In the genomic region with DNA sequence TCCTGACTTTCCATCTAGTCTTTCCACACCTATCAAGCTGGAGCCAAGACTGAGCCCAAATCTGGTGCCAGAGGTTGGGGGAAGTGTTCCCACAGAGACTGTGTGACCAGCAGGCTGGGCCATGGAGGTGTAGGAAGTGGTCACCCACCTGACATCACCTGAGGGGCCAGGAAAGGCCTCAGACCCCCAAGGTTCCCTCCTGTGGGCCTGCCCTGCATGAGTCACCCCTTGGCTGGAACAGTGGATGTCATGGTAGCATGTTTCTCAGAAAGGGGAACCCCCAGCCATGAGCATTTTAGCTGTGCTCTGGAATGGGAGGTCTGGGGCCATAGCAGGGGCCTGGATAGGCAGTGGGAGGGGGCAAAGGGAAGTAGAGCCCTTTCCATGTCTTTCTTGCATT, we compare ENCODE assay signal across 20 cellular contexts. TPM values are rescaled to one million over a fixed set of nuclear protein-coding genes. Genes with fewer than 3 reads are reported as not detected.
DNase-seq lines count a peak whose midpoint lies in the region; ATAC-seq and TF ChIP-seq lines count a peak whose summit lies in the region.
"Had no signal": no experiment of that assay in that cellular context is flagged by ENCODE, and none has a peak within 500 bp of the region (broad histone marks: within the 10 kb centered on the region; RNA-seq: fewer than 3 reads in every experiment).

No MANE protein-coding gene starts in this region.

- peak overlapping the region; percentile 44 for H3K4me3 Mint-ChIP-seq in activated CD4-positive, alpha-beta T cell treated with anti-CD3 and anti-CD28 coated beads, Interleukin-2, amount 10 ng/mL, durations not matched to agents 24 days and 14 days
- H3K4me3 Mint-ChIP-seq in memory B cell: no peak overlapping the region
- H3K4me3 Mint-ChIP-seq: CD8-positive, alpha-beta T cell had no signal

- H3K36me3 ChIP-seq in GM23248 (ENCODE audit: low read depth) (no peaks in the 10 kb centered on the region), smooth muscle cell (ENCODE audit: low read depth) (no peaks in the 10 kb centered on the region)
- H3K36me3 ChIP-seq: cardiac muscle cell, transverse colon had no signal

- peak overlapping the region; percentile 17 for H3K27ac Mint-ChIP-seq in activated CD4-positive, alpha-beta T cell treated with anti-CD3 and anti-CD28 coated beads, Interleukin-2, amount 10 ng/mL, durations not matched to agents 24 days and 14 days
- no peak overlapping the region for H3K27ac Mint-ChIP-seq in memory B cell
- H3K27ac Mint-ChIP-seq: CD8-positive, alpha-beta T cell had no signal

- H2AFZ ChIP-seq in GM23248: no peak overlapping the region
- no peak overlapping the region for H2AFZ ChIP-seq in smooth muscle cell (ENCODE audit: low read depth)

- in situ Hi-C loops in GM23248 (cut with MboI): no loop called here

- DNase-seq in activated CD4-positive, alpha-beta T cell treated with anti-CD3 and anti-CD28 coated beads, Interleukin-2, amount 10 ng/mL, durations not matched to agents 24 days and 14 days: peak; percentile 72
- DNase-seq in activated CD4-positive, alpha-beta T cell treated with anti-CD3 and anti-CD28 coated beads, Interleukin-2, amount 50 U/mL, for 1 hour: no peak
- peak; percentile 47 for DNase-seq in GM23248
- DNase-seq in activated T-cell treated with anti-CD3 and anti-CD28 coated beads, Interleukin-2, amount 50 U/mL, for 48 hours: peak; percentile 79
- DNase-seq in memory B cell (ENCODE audit: low spot score in 2 of 2): no peak
- no peak for DNase-seq in smooth muscle cell (lab: John Stamatoyannopoulos, UW; ENCODE audit: unreplicated experiment)
- DNase-seq: ACHN; activated naive CD4-positive, alpha-beta T cell; CD8-positive, alpha-beta T cell; effector CD8-positive, alpha-beta T cell; EL; left ventricle myocardium superior; NCI-H1930; NCI-H524; transverse colon had no signal

- H4K20me1 ChIP-seq in GM23248 (ENCODE audit: insufficient read depth) (no peaks in the 10 kb centered on the region), smooth muscle cell (ENCODE audit: low read depth) (no peaks in the 10 kb centered on the region)

- intact Hi-C loops in activated CD4-positive, alpha-beta T cell treated with anti-CD3 and anti-CD28 coated beads, Interleukin-2, amount 10 ng/mL, durations not matched to agents 24 days and 14 days (cut with micrococcal nuclease): loop anchor here (1.0 kb wide), 1 partner anchor 11 kb away; no protein-coding TSS in a partner anchor

- H3K9me3 ChIP-seq in GM23248 (ENCODE audit: low read depth) (no peaks in the 10 kb centered on the region), smooth muscle cell (replicated peaks; ENCODE audit: low read depth) (no peaks in the 10 kb centered on the region)
- H3K9me3 ChIP-seq: transverse colon had no signal

- H3K4me1 Mint-ChIP-seq in activated CD4-positive, alpha-beta T cell treated with anti-CD3 and anti-CD28 coated beads, Interleukin-2, amount 10 ng/mL, durations not matched to agents 24 days and 14 days: peaks cover 61% of the 10 kb centered on the region
- H3K4me1 Mint-ChIP-seq in memory B cell: peaks cover 17% of the 10 kb centered on the region

- no peak for TF ChIP-seq CTCF in smooth muscle cell (IDR thresholded peaks at IDR 0.05; ENCODE audit: borderline replicate concordance, insufficient read depth, poor library complexity, severe bottlenecking)

- no peaks in the 10 kb centered on the region for H3K79me2 ChIP-seq in GM23248 (ENCODE audit: insufficient read depth)
- no peaks in the 10 kb centered on the region for H3K79me2 ChIP-seq in smooth muscle cell (ENCODE audit: low read depth)

- 0 out of 2 replicates have a peak, but pooled peaks cover 11% of the 10 kb centered on the region for H3K27me3 ChIP-seq in GM23248 (replicated peaks; ENCODE audit: insufficient read depth)
- peaks cover 3% of the 10 kb centered on the region for H3K27me3 ChIP-seq in smooth muscle cell (ENCODE audit: low read depth)

- H3F3A ChIP-seq in GM23248 (ENCODE audit: insufficient read depth) (no peaks in the 10 kb centered on the region), smooth muscle cell (ENCODE audit: low read depth) (no peaks in the 10 kb centered on the region)

- peak; percentile 24 for ATAC-seq in memory B cell (ENCODE audit: low read depth)
- no peak for ATAC-seq in GM18870 (IDR thresholded peaks at IDR 0.05; ENCODE audit: unreplicated experiment)
- no peak for ATAC-seq in SK-N-SH treated with all-trans-retinoic acid at 6 μM for 48 hours
- ATAC-seq: CD8-positive, alpha-beta T cell; left ventricle myocardium superior; naive thymus-derived CD4-positive, alpha-beta T cell; Panc1 had no signal

- H3K9me2 ChIP-seq in GM23248 (ENCODE audit: insufficient read depth): no peaks in the 10 kb centered on the region

- H3K4me1 ChIP-seq in GM23248 (ENCODE audit: insufficient read depth) (no peaks in the 10 kb centered on the region), smooth muscle cell (ENCODE audit: low read depth) (peaks cover 1% of the 10 kb centered on the region)

- no peaks in the 10 kb centered on the region for H3K36me3 Mint-ChIP-seq in activated CD4-positive, alpha-beta T cell treated with anti-CD3 and anti-CD28 coated beads, Interleukin-2, amount 10 ng/mL, durations not matched to agents 24 days and 14 days (ENCODE audit: low read depth)
- no peaks in the 10 kb centered on the region for H3K36me3 Mint-ChIP-seq in memory B cell
- H3K36me3 Mint-ChIP-seq: CD8-positive, alpha-beta T cell had no signal

- no peaks in the 10 kb centered on the region for H3K27me3 Mint-ChIP-seq in activated CD4-positive, alpha-beta T cell treated with anti-CD3 and anti-CD28 coated beads, Interleukin-2, amount 10 ng/mL, durations not matched to agents 24 days and 14 days
- peaks cover 9% of the 10 kb centered on the region for H3K27me3 Mint-ChIP-seq in memory B cell

- no peaks in the 10 kb centered on the region for H3K9me3 Mint-ChIP-seq in activated CD4-positive, alpha-beta T cell treated with anti-CD3 and anti-CD28 coated beads, Interleukin-2, amount 10 ng/mL, durations not matched to agents 24 days and 14 days
- H3K9me3 Mint-ChIP-seq in memory B cell: no peaks in the 10 kb centered on the region
- H3K9me3 Mint-ChIP-seq: CD8-positive, alpha-beta T cell had no signal

- H3K4me2 ChIP-seq in GM23248 (ENCODE audit: unreplicated experiment) (no peak overlapping the region), smooth muscle cell (no peak overlapping the region)

- H3K4me3 ChIP-seq in GM23248 (no peak overlapping the region), smooth muscle cell (no peak overlapping the region)
- H3K4me3 ChIP-seq: cardiac muscle cell, transverse colon had no signal

- no peak overlapping the region for H3K27ac ChIP-seq in GM23248
- H3K27ac ChIP-seq in smooth muscle cell (ENCODE audit: low read depth): no peak overlapping the region
- H3K27ac ChIP-seq: cardiac muscle cell, transverse colon had no signal

- no peak overlapping the region for H3K9ac ChIP-seq in GM23248
- H3K9ac ChIP-seq in smooth muscle cell (ENCODE audit: low read depth): no peak overlapping the region

TF ChIP-seq in SK-N-SH treated with all-trans-retinoic acid at 6 μM for 48 hours, 23 proteins besides CTCF, POLR2A, EP300 and RAD21 (continues in another document):
- TF ChIP-seq, protein P1, sequence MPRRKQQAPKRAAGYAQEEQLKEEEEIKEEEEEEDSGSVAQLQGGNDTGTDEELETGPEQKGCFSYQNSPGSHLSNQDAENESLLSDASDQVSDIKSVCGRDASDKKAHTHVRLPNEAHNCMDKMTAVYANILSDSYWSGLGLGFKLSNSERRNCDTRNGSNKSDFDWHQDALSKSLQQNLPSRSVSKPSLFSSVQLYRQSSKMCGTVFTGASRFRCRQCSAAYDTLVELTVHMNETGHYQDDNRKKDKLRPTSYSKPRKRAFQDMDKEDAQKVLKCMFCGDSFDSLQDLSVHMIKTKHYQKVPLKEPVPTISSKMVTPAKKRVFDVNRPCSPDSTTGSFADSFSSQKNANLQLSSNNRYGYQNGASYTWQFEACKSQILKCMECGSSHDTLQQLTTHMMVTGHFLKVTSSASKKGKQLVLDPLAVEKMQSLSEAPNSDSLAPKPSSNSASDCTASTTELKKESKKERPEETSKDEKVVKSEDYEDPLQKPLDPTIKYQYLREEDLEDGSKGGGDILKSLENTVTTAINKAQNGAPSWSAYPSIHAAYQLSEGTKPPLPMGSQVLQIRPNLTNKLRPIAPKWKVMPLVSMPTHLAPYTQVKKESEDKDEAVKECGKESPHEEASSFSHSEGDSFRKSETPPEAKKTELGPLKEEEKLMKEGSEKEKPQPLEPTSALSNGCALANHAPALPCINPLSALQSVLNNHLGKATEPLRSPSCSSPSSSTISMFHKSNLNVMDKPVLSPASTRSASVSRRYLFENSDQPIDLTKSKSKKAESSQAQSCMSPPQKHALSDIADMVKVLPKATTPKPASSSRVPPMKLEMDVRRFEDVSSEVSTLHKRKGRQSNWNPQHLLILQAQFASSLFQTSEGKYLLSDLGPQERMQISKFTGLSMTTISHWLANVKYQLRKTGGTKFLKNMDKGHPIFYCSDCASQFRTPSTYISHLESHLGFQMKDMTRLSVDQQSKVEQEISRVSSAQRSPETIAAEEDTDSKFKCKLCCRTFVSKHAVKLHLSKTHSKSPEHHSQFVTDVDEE (CRISPR knock-in tag; IDR thresholded peaks at IDR 0.05): no peak
- TF ChIP-seq BACH2 (CRISPR knock-in tag; IDR thresholded peaks at IDR 0.05; ENCODE audit: borderline replicate concordance) (no peak), TCF4 (CRISPR knock-in tag; IDR thresholded peaks at IDR 0.05; ENCODE audit: borderline replicate concordance) (no peak)
- TF ChIP-seq, protein P2, sequence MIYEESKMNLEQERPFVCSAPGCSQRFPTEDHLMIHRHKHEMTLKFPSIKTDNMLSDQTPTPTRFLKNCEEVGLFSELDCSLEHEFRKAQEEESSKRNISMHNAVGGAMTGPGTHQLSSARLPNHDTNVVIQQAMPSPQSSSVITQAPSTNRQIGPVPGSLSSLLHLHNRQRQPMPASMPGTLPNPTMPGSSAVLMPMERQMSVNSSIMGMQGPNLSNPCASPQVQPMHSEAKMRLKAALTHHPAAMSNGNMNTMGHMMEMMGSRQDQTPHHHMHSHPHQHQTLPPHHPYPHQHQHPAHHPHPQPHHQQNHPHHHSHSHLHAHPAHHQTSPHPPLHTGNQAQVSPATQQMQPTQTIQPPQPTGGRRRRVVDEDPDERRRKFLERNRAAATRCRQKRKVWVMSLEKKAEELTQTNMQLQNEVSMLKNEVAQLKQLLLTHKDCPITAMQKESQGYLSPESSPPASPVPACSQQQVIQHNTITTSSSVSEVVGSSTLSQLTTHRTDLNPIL (CRISPR knock-in tag; IDR thresholded peaks at IDR 0.05; ENCODE audit: low read depth): no peak

RNA-seq across cellular contexts. Expression of a gene that starts 5.7 kb away (rescaled TPM):
- total RNA-seq in activated CD4-positive, alpha-beta T cell treated with anti-CD3 and anti-CD28 coated beads, Interleukin-2, amount 10 ng/mL, durations not matched to agents 24 days and 14 days: 33.2 and 35.1 TPM in 2 replicates
- not detected in 2 replicates for total RNA-seq in GM23248 (2014; rRNA removed; shearing (Covaris generic))
- polyA plus RNA-seq in GM23248 (2016; fragmentation: Nextera tagmentation; extraction: Ambion mirVana) (0.14 and 0.23 TPM in 2 replicates), smooth muscle cell (1.3 TPM in 1 of 2 replicates, not detected in the other)
- 0.22 and 0.54 TPM in 2 replicates for total RNA-seq in smooth muscle cell
- total RNA-seq: CD8-positive, alpha-beta T cell had no signal
- polyA plus RNA-seq: cardiac muscle cell; naive thymus-derived CD4-positive, alpha-beta T cell had no signal

RNA-seq across cellular contexts. Expression of a gene that starts 38.1 kb away (rescaled TPM):
- 68.9 and 73.9 TPM in 2 replicates for total RNA-seq in activated CD4-positive, alpha-beta T cell treated with anti-CD3 and anti-CD28 coated beads, Interleukin-2, amount 10 ng/mL, durations not matched to agents 24 days and 14 days
- total RNA-seq in GM23248 (2014; rRNA removed; shearing (Covaris generic)): 21.8 and 26.8 TPM in 2 replicates
- polyA plus RNA-seq in GM23248 (2016; fragmentation: Nextera tagmentation; extraction: Ambion mirVana): 19.4 and 23.0 TPM in 2 replicates
- 18.9 and 24.0 TPM in 2 replicates for total RNA-seq in smooth muscle cell
- polyA plus RNA-seq in smooth muscle cell: 63.3 and 66.5 TPM in 2 replicates

Comparison
In these comparisons a context has a peak if more than half of its experiments do, and no peak if none do; other contexts are left out.
1. DNase-seq: peak in activated CD4-positive, alpha-beta T cell treated with anti-CD3 and anti-CD28 coated beads, Interleukin-2, amount 10 ng/mL, durations not matched to agents 24 days and 14 days (single experiment), GM23248 (single experiment) and activated T-cell treated with anti-CD3 and anti-CD28 coated beads, Interleukin-2, amount 50 U/mL, for 48 hours (2 of 2); none in activated CD4-positive, alpha-beta T cell treated with anti-CD3 and anti-CD28 coated beads, Interleukin-2, amount 50 U/mL, for 1 hour (single experiment), memory B cell (0 of 2) and smooth muscle cell (single experiment).
2. RNA of a gene that starts 5.7 kb away (total RNA-seq): 33.2 to 35.1 TPM in activated CD4-positive, alpha-beta T cell treated with anti-CD3 and anti-CD28 coated beads, Interleukin-2, amount 10 ng/mL, durations not matched to agents 24 days and 14 days; 0.22 to 0.54 TPM in smooth muscle cell and not detected in GM23248; every median in the first group is over 10 times any median in the second.